31 cellular contexts compared by ENCODE assay signal in the genomic region with DNA sequence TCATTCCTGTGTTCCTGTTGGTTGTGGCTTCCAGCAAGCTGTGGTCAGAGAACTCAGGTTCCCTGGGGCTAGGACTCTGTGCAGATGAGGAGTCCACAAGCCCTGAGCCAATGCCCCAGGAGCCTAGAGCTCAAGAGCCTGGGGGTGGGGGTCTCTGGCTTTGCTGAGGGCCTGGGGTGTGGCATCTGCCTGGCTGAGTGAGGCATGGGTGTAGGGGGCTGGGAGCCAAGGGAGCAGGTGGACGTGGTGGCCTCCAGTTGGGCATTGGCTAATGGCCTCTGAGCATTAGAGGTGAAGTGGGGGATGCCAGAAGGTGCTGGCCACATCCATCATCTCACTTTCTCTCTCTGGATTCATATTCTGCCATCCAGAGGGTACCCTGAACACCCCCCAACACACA.
"Had no signal": no experiment of that assay in that cellular context is flagged by ENCODE, and none has a peak within 500 bp of the region (broad histone marks: within the 10 kb centered on the region; RNA-seq: fewer than 3 reads in every experiment).

No MANE protein-coding gene starts in this region.

- H3K4me3 Mint-ChIP-seq: immature natural killer cell; mesothelial cell of epicardium; natural killer cell; nephron progenitor cell; neural progenitor cell; stimulated activated memory B cell treated with anti-CD40 and anti-IgM and Interleukin-4, amounts not matched to agents 10 μg/mL and 1 μg/mL and 100 μg/mL, for 72 hours; stimulated activated naive CD8-positive, alpha-beta T cell treated with anti-CD3 and anti-CD28 coated beads, Interleukin-15, amount 100 ng/mL, for 72 hours had no signal

- H3K36me3 Mint-ChIP-seq: immature natural killer cell; mesothelial cell of epicardium; naive B cell; natural killer cell; neural progenitor cell; stimulated activated memory B cell treated with anti-CD40 and anti-IgM and Interleukin-4, amounts not matched to agents 10 μg/mL and 1 μg/mL and 100 μg/mL, for 72 hours had no signal

- H3K27ac ChIP-seq: left lung, lower lobe of right lung, neural progenitor cell, neutrophil, pancreas, skin epidermis, tibial nerve, upper lobe of left lung had no signal

- H3K36me3 ChIP-seq: left lung, lower lobe of right lung, neural progenitor cell, neutrophil, pancreas, tibial nerve, upper lobe of left lung had no signal

- H3K4me3 ChIP-seq: left lung, lower lobe of right lung, neural progenitor cell, pancreas, skin epidermis, tibial nerve, upper lobe of left lung had no signal

- H3K4me1 ChIP-seq: pancreas had no signal

- H3K9me3 Mint-ChIP-seq: immature natural killer cell; mesothelial cell of epicardium; naive B cell; natural killer cell; stimulated activated memory B cell treated with anti-CD40 and anti-IgM and Interleukin-4, amounts not matched to agents 10 μg/mL and 1 μg/mL and 100 μg/mL, for 72 hours; stimulated activated naive CD8-positive, alpha-beta T cell treated with anti-CD3 and anti-CD28 coated beads, Interleukin-15, amount 100 ng/mL, for 72 hours had no signal

- H3K27me3 ChIP-seq: pancreas, tibial nerve had no signal

- H3K4me2 ChIP-seq: neural progenitor cell had no signal

- H2AFZ ChIP-seq: neural progenitor cell had no signal

- DNase-seq: head of caudate nucleus; hypothalamus; immature natural killer cell; kidney; left colon; left lung; lower lobe of right lung; mammary epithelial cell; mesenchymal stem cell; naive B cell; natural killer cell; nephron progenitor cell; occipital lobe; pancreas; posterior cingulate gyrus; right cardiac atrium; stimulated activated CD4-positive, alpha-beta T cell treated with anti-CD3 and anti-CD28 coated beads, Interleukin-12 subunit alpha, Interleukin-12 subunit beta, amount 100 ng/mL, for 4 hours; stimulated activated CD4-positive, alpha-beta T cell treated with anti-CD3 and anti-CD28 coated beads, Interleukin-15, amount 100 ng/mL, for 24 hours; stimulated activated CD4-positive, alpha-beta T cell treated with anti-CD3 and anti-CD28 coated beads, Interleukin-4, amount 100 ng/mL, for 4 hours; stimulated activated CD8-positive, alpha-beta memory T cell treated with anti-CD3 and anti-CD28 coated beads, Interleukin-4, amount 100 ng/mL, for 48 hours; stimulated activated naive CD4-positive, alpha-beta T cell treated with Interleukin-2 at 50 U/mL for 16 hours; stimulated activated naive CD8-positive, alpha-beta T cell treated with anti-CD3 and anti-CD28 coated beads, Interleukin-15, amount 100 ng/mL, for 72 hours; substantia nigra; upper lobe of left lung had no signal

- H3K9me3 ChIP-seq: left lung, lower lobe of right lung, neutrophil, pancreas, tibial nerve, upper lobe of left lung had no signal

- H3K27ac Mint-ChIP-seq: immature natural killer cell; mesothelial cell of epicardium; natural killer cell; nephron progenitor cell; neural progenitor cell; stimulated activated memory B cell treated with anti-CD40 and anti-IgM and Interleukin-4, amounts not matched to agents 10 μg/mL and 1 μg/mL and 100 μg/mL, for 72 hours; stimulated activated naive CD8-positive, alpha-beta T cell treated with anti-CD3 and anti-CD28 coated beads, Interleukin-15, amount 100 ng/mL, for 72 hours had no signal

- ATAC-seq: left colon; left lung; lower lobe of right lung; natural killer cell; pancreas; right cardiac atrium; sciatic nerve; stimulated activated memory B cell treated with anti-CD40 and anti-IgM and Interleukin-4, amounts not matched to agents 10 μg/mL and 1 μg/mL and 100 μg/mL, for 72 hours; stimulated activated naive CD8-positive, alpha-beta T cell treated with anti-CD3 and anti-CD28 coated beads, Interleukin-15, amount 100 ng/mL, for 72 hours had no signal
